24 cellular contexts compared by ENCODE assay signal in the genomic region with DNA sequence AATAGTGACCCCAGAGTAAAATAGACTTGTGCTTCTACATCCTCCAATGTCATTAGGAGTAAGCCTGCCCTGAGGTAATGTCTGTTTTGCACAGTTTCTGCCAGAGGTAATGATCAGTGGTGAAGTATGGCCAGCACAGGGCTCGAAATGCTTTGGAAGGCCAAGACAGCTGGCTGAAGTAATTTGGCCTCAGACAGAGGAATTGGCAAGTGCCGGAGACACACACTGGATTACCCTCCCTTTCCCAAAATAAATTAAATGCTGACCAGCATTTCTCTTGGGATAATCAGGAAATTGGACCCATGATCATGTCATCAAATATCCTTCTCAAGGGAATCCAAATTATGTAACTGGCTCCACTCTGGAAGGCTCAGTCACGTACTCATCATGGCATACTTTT.
"Had no signal": no experiment of that assay in that cellular context is flagged by ENCODE, and none has a peak within 500 bp of the region (broad histone marks: within the 10 kb centered on the region; RNA-seq: fewer than 3 reads in every experiment).

No MANE protein-coding gene starts in this region.

- H3K27ac ChIP-seq: heart right ventricle, left lung, ovary, sigmoid colon, testis, tibial nerve, upper lobe of right lung, vagina had no signal

- H2AFZ ChIP-seq: neural progenitor cell had no signal

- H3K9ac ChIP-seq: neural progenitor cell had no signal

- H3K36me3 ChIP-seq: heart right ventricle, left lung, neural progenitor cell, ovary, sigmoid colon, tibial nerve, upper lobe of right lung, vagina had no signal

- H3K9me3 ChIP-seq: left lung, ovary, sigmoid colon, testis, upper lobe of right lung, vagina had no signal

- FAIRE-seq: endometrium, frontal cortex, islet of Langerhans had no signal

- DNase-seq: effector memory CD4-positive, alpha-beta T cell; heart right ventricle; hypothalamus; kidney glomerular epithelial cell; left lung; mesenchymal stem cell; nucleus accumbens; ovary; sigmoid colon; stimulated activated CD4-positive, alpha-beta T cell treated with anti-CD3 and anti-CD28 coated beads, Interleukin-4, amount 100 ng/mL, for 1 hour; stimulated activated CD8-positive, alpha-beta memory T cell treated with anti-CD3 and anti-CD28 coated beads, Interleukin-4, amount 100 ng/mL, for 48 hours; testis; upper lobe of right lung had no signal

- H3K4me1 ChIP-seq: left lung, sigmoid colon, testis, tibial nerve, upper lobe of right lung, vagina had no signal

- ATAC-seq: esophagus mucosa; left lung; natural killer cell treated with Interleukin-12 subunit alpha and Interleukin-12 subunit beta and Interleukin-15 and Interleukin-18, amount 100 ng/mL, for 72 hours; stimulated activated effector memory CD8-positive, alpha-beta T cell treated with anti-CD3 and anti-CD28 coated beads, Interleukin-12 subunit alpha, Interleukin-12 subunit beta, amount 100 ng/mL, for 72 hours; upper lobe of right lung had no signal

- H3K4me2 ChIP-seq: neural progenitor cell, smooth muscle cell had no signal

- H3K27me3 ChIP-seq: heart right ventricle, left lung, ovary, sigmoid colon, testis, tibial nerve, upper lobe of right lung, vagina had no signal

- H3K4me3 ChIP-seq: heart right ventricle, left lung, lung, neural progenitor cell, ovary, sigmoid colon, smooth muscle cell, testis, tibial nerve, upper lobe of right lung, vagina had no signal
